In genomic region chr12:104460973-104461693, GRCh38 we compare ENCODE assay signal across 12 cellular contexts. TPM values are rescaled to one million over a fixed set of nuclear protein-coding genes. Genes with fewer than 3 reads are reported as not detected.
DNase-seq lines count a peak whose midpoint lies in the region; ATAC-seq and TF ChIP-seq lines count a peak whose summit lies in the region.
"Had no signal": no experiment of that assay in that cellular context is flagged by ENCODE, and none has a peak within 500 bp of the region (broad histone marks: within the 10 kb centered on the region; RNA-seq: fewer than 3 reads in every experiment).

No MANE protein-coding gene starts in this region.

- no peak overlapping the region for H3K4me2 ChIP-seq in osteoblast (ENCODE audit: insufficient read depth, low read length)

- intact Hi-C loops in upper lobe of right lung (cut with DNase I), result no loop called here

- ATAC-seq in upper lobe of right lung, result no peak
- ATAC-seq in HG03354 (IDR thresholded peaks at IDR 0.05; ENCODE audit: poor library complexity, severe bottlenecking, unreplicated experiment), result no peak

- H3K4me3 ChIP-seq in upper lobe of right lung, result no peak overlapping the region
- H3K4me3 ChIP-seq in osteoblast (ENCODE audit: insufficient read depth, low read length), result no peak overlapping the region

- H3K4me1 ChIP-seq in upper lobe of right lung (peaks cover 70% of the 10 kb centered on the region), osteoblast (ENCODE audit: insufficient read depth, low read length) (peaks cover 20% of the 10 kb centered on the region)

- peaks cover 72% of the 10 kb centered on the region for H3K4me1 Mint-ChIP-seq in activated naive CD4-positive, alpha-beta T cell treated with anti-CD3 and anti-CD28 coated beads, Interleukin-2, amount 50 U/mL, for 24 hours

- no peak overlapping the region for H2AFZ ChIP-seq in osteoblast (ENCODE audit: low read length)

- peak overlapping the region; percentile 36 for H3K4me3 Mint-ChIP-seq in activated naive CD4-positive, alpha-beta T cell treated with anti-CD3 and anti-CD28 coated beads, Interleukin-2, amount 50 U/mL, for 24 hours

- no peak for TF ChIP-seq CTCF in upper lobe of right lung (IDR thresholded peaks at IDR 0.05)
- TF ChIP-seq CTCF in GM20000 (IDR thresholded peaks at IDR 0.05; ENCODE audit: extremely low read depth, missing control alignments), result no peak
- no peak for TF ChIP-seq CTCF in osteoblast (IDR thresholded peaks at IDR 0.05; ENCODE audit: extremely low read depth, low read depth, low read length)

- peak overlapping the region; percentile 58 for H3K27ac ChIP-seq in upper lobe of right lung
- no peak overlapping the region for H3K27ac ChIP-seq in osteoblast (ENCODE audit: low read depth, low read length)

- no peak for TF ChIP-seq POLR2A in erythroblast (IDR thresholded peaks at IDR 0.05; ENCODE audit: low read length)

- H3K36me3 Mint-ChIP-seq in activated naive CD4-positive, alpha-beta T cell treated with anti-CD3 and anti-CD28 coated beads, Interleukin-2, amount 50 U/mL, for 24 hours, result peaks cover 3% of the 10 kb centered on the region

- no peaks in the 10 kb centered on the region for H3K9me3 Mint-ChIP-seq in activated naive CD4-positive, alpha-beta T cell treated with anti-CD3 and anti-CD28 coated beads, Interleukin-2, amount 50 U/mL, for 24 hours

- DNase-seq in activated naive CD4-positive, alpha-beta T cell treated with Interleukin-2 at 50 U/mL for 16 hours, result no peak
- DNase-seq in SIG-M5 treated with dmso at 0.1 percent for 504 hours (lab: John Stamatoyannopoulos, UW; ENCODE audit: unreplicated experiment), result peak; percentile 82
- peak; percentile 15 to 40 for DNase-seq in erythroblast (lab: John Stamatoyannopoulos, UW)
- DNase-seq in upper lobe of right lung, result no peak
- no peak for DNase-seq in GM20000 (ENCODE audit: low spot score)
- no peak for DNase-seq in osteoblast (ENCODE audit: insufficient read length, low spot score, missing footprints)
- DNase-seq: activated naive CD4-positive, alpha-beta T cell treated with anti-CD3 and anti-CD28 coated beads, Interleukin-2, amount 50 U/mL, for 16 hours; effector CD4-positive, alpha-beta T cell; hippocampal formation; NCI-H1105 treated with DMSO at 0.1 percent for 48 hours had no signal

- peaks cover 81% of the 10 kb centered on the region for H3K79me2 ChIP-seq in osteoblast (ENCODE audit: insufficient read depth, low read length)

- H4K20me1 ChIP-seq in osteoblast (ENCODE audit: insufficient read depth, low read length), result peaks cover 4% of the 10 kb centered on the region

- H3K27me3 ChIP-seq in upper lobe of right lung (no peaks in the 10 kb centered on the region), osteoblast (ENCODE audit: insufficient read depth, low read length) (no peaks in the 10 kb centered on the region)

- H3K9me3 ChIP-seq in upper lobe of right lung, result no peaks in the 10 kb centered on the region
- no peaks in the 10 kb centered on the region for H3K9me3 ChIP-seq in osteoblast (ENCODE audit: low read depth, low read length)

- H3K36me3 ChIP-seq in upper lobe of right lung (no peaks in the 10 kb centered on the region), osteoblast (ENCODE audit: insufficient read depth, low read length) (no peaks in the 10 kb centered on the region)

- H3K27me3 Mint-ChIP-seq in activated naive CD4-positive, alpha-beta T cell treated with anti-CD3 and anti-CD28 coated beads, Interleukin-2, amount 50 U/mL, for 24 hours, result no peaks in the 10 kb centered on the region

- peak overlapping the region; percentile 80 for H3K27ac Mint-ChIP-seq in activated naive CD4-positive, alpha-beta T cell treated with anti-CD3 and anti-CD28 coated beads, Interleukin-2, amount 50 U/mL, for 24 hours

RNA-seq across cellular contexts. Expression of gene CHST11, which starts 4.4 kb away (rescaled TPM):
- 56.6 TPM for total RNA-seq in upper lobe of right lung
- 23.0 and 24.6 TPM in 2 replicates for total RNA-seq in osteoblast

Comparison
In these comparisons a context has a peak if more than half of its experiments do, and no peak if none do; other contexts are left out.
1. DNase-seq: peak in SIG-M5 treated with dmso at 0.1 percent for 504 hours (single experiment) and erythroblast (2 of 2); none in activated naive CD4-positive, alpha-beta T cell treated with Interleukin-2 at 50 U/mL for 16 hours (single experiment), upper lobe of right lung (single experiment), GM20000 (single experiment) and osteoblast (single experiment).